In the genomic region with DNA sequence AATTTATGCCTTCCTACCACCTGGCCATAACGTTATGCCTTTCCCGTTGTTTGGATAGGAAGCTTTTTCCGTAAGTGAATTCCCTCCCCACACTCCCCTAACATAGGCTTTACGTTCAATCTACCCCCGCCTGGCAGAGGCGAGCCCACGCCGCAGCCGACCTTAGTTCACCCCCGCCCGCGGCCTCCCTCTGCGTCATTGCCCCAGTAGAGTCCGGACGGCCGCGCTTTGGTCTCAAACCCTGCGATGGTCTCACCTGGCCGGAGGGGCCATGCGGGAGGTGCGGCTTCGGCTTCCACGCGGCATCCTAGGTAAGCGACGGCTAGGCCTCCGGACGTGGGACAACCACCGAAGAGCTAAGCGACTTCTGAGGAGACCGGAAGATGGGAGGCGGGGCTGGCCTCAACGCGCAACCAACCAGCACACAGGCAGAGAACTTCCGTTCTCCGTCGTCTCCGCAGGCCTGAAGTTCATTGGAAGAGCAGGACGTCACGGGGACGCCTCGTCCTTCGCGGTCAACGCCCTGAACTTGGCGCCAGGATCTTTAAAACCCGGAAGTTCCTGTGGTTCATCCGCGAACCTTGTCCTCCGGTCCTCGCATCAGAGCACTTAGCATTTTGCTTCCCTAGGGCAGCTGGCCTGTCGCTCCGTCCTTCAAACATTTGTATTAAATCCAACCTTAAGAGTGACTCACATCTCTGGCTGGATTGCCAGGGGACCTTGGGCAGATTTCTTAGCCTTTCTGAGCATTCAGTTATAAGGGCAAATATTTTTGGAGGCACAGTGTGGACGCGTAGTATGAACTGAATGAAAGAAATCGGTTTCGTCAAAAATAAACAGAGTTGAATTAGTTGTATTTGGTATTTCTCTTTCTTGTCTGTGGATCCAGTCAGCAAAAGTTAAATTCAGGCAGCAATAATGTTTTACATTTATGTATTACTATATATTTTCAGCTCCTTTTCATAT, we compare ENCODE assay signal across 1 cellular context.
TF ChIP-seq lines count a peak whose summit lies in the region.

Gene CHCHD2 (minus strand): TSS at position 369 of the 966 bp plus-strand sequence. CDS start 63 bp downstream, at position 306.

TF ChIP-seq in HepG2, 621 proteins besides CTCF, POLR2A, EP300 and RAD21 (continued from another document and continues in another):
- TF ChIP-seq, protein P1, sequence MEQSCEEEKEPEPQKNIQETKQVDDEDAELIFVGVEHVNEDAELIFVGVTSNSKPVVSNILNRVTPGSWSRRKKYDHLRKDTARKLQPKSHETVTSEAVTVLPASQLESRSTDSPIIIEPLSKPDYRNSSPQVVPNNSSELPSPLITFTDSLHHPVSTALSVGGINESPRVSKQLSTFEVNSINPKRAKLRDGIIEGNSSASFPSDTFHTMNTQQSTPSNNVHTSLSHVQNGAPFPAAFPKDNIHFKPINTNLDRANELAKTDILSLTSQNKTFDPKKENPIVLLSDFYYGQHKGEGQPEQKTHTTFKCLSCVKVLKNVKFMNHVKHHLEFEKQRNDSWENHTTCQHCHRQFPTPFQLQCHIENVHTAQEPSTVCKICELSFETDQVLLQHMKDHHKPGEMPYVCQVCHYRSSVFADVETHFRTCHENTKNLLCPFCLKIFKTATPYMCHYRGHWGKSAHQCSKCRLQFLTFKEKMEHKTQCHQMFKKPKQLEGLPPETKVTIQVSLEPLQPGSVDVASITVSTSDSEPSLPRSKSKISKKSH (CRISPR knock-in tag; IDR thresholded peaks at IDR 0.05; ENCODE audit: borderline replicate concordance), result no peak
- TF ChIP-seq, protein P2, sequence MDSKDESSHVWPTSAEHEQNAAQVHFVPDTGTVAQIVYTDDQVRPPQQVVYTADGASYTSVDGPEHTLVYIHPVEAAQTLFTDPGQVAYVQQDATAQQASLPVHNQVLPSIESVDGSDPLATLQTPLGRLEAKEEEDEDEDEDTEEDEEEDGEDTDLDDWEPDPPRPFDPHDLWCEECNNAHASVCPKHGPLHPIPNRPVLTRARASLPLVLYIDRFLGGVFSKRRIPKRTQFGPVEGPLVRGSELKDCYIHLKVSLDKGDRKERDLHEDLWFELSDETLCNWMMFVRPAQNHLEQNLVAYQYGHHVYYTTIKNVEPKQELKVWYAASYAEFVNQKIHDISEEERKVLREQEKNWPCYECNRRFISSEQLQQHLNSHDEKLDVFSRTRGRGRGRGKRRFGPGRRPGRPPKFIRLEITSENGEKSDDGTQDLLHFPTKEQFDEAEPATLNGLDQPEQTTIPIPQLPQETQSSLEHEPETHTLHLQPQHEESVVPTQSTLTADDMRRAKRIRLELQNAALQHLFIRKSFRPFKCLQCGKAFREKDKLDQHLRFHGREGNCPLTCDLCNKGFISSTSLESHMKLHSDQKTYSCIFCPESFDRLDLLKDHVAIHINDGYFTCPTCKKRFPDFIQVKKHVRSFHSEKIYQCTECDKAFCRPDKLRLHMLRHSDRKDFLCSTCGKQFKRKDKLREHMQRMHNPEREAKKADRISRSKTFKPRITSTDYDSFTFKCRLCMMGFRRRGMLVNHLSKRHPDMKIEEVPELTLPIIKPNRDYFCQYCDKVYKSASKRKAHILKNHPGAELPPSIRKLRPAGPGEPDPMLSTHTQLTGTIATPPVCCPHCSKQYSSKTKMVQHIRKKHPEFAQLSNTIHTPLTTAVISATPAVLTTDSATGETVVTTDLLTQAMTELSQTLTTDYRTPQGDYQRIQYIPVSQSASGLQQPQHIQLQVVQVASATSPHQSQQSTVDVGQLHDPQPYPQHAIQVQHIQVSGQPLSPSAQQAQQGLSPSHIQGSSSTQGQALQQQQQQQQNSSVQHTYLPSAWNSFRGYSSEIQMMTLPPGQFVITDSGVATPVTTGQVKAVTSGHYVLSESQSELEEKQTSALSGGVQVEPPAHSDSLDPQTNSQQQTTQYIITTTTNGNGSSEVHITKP (CRISPR knock-in tag; IDR thresholded peaks at IDR 0.05; ENCODE audit: low read depth), result peak; percentile 74
- peak; percentile 69; the same call in 1 of the 2 replicates for TF ChIP-seq ZBTB42 (CRISPR knock-in tag; IDR thresholded peaks at IDR 0.05)
- 0 out of 2 replicates have a peak, but pooled peaks have one; percentile 51 for TF ChIP-seq ZNF792 (CRISPR knock-in tag; IDR thresholded peaks at IDR 0.05)
- TF ChIP-seq, protein P3, sequence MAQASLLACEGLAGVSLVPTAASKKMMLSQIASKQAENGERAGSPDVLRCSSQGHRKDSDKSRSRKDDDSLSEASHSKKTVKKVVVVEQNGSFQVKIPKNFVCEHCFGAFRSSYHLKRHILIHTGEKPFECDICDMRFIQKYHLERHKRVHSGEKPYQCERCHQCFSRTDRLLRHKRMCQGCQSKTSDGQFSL (CRISPR knock-in tag; IDR thresholded peaks at IDR 0.05), result no peak
- TF ChIP-seq ZNF552 (CRISPR knock-in tag; IDR thresholded peaks at IDR 0.05; ENCODE audit: borderline replicate concordance), result no peak
- TF ChIP-seq, protein P4, sequence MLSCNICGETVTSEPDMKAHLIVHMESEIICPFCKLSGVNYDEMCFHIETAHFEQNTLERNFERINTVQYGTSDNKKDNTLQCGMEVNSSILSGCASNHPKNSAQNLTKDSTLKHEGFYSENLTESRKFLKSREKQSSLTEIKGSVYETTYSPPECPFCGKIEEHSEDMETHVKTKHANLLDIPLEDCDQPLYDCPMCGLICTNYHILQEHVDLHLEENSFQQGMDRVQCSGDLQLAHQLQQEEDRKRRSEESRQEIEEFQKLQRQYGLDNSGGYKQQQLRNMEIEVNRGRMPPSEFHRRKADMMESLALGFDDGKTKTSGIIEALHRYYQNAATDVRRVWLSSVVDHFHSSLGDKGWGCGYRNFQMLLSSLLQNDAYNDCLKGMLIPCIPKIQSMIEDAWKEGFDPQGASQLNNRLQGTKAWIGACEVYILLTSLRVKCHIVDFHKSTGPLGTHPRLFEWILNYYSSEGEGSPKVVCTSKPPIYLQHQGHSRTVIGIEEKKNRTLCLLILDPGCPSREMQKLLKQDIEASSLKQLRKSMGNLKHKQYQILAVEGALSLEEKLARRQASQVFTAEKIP (CRISPR knock-in tag; IDR thresholded peaks at IDR 0.05; ENCODE audit: borderline replicate concordance), result no peak
- peak; percentile 95 for TF ChIP-seq NR2C2 (CRISPR knock-in tag; IDR thresholded peaks at IDR 0.05; ENCODE audit: borderline replicate concordance)
- TF ChIP-seq ZNF547 (CRISPR knock-in tag; IDR thresholded peaks at IDR 0.05), result peak; percentile 76; the same call in 1 of the 2 replicates
- TF ChIP-seq ZEB1 (IDR thresholded peaks at IDR 0.05; ENCODE audit: insufficient replicate concordance, low read depth), result no peak
- TF ChIP-seq HMG20A (CRISPR knock-in tag; IDR thresholded peaks at IDR 0.05; ENCODE audit: borderline replicate concordance), result no peak
- no peak for TF ChIP-seq STAT6 (CRISPR knock-in tag; IDR thresholded peaks at IDR 0.05; ENCODE audit: borderline replicate concordance)
- TF ChIP-seq ZNF329 (CRISPR knock-in tag; IDR thresholded peaks at IDR 0.05; ENCODE audit: low read depth), result no peak
- TF ChIP-seq ZBTB38 (CRISPR knock-in tag; IDR thresholded peaks at IDR 0.05), result peak; percentile 67; the same call in 1 of the 2 replicates
- no peak for TF ChIP-seq ZNF512 (CRISPR knock-in tag; IDR thresholded peaks at IDR 0.05)
- TF ChIP-seq, protein P5, sequence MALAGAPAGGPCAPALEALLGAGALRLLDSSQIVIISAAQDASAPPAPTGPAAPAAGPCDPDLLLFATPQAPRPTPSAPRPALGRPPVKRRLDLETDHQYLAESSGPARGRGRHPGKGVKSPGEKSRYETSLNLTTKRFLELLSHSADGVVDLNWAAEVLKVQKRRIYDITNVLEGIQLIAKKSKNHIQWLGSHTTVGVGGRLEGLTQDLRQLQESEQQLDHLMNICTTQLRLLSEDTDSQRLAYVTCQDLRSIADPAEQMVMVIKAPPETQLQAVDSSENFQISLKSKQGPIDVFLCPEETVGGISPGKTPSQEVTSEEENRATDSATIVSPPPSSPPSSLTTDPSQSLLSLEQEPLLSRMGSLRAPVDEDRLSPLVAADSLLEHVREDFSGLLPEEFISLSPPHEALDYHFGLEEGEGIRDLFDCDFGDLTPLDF (CRISPR knock-in tag; IDR thresholded peaks at IDR 0.05), result peak; percentile 98
- no peak for TF ChIP-seq SMC3 (IDR thresholded peaks at IDR 0.05; ENCODE audit: low read length)
- TF ChIP-seq ZNF704 (CRISPR knock-in tag; IDR thresholded peaks at IDR 0.05; ENCODE audit: borderline replicate concordance), result peak; percentile 53; the same call in 1 of the 2 replicates
- no peak for TF ChIP-seq ZNF468 (CRISPR knock-in tag; IDR thresholded peaks at IDR 0.05)
- peak; percentile 58; the same call in 1 of the 2 replicates for TF ChIP-seq REPIN1 (CRISPR knock-in tag; IDR thresholded peaks at IDR 0.05; ENCODE audit: borderline replicate concordance, low read depth)
- TF ChIP-seq TBP (CRISPR knock-in tag; IDR thresholded peaks at IDR 0.05), result no peak
- TF ChIP-seq KDM2A (CRISPR knock-in tag; IDR thresholded peaks at IDR 0.05; ENCODE audit: borderline replicate concordance, low read depth), result peak; percentile 91
- peak; percentile 65; the same call in 1 of the 2 replicates for TF ChIP-seq CREBL2 (CRISPR knock-in tag; IDR thresholded peaks at IDR 0.05; ENCODE audit: borderline replicate concordance)
- TF ChIP-seq, protein P6, sequence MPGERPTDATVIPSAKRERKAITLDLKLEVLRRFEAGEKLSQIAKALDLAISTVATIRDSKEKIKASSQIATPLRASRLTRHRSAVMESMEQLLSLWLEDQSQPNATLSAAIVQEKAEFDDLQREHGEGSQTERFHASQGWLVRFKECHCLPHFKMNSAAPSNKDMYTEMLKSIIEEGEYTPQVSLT (CRISPR knock-in tag; IDR thresholded peaks at IDR 0.05; ENCODE audit: borderline replicate concordance, low read depth), result no peak
- peak; percentile 71 for TF ChIP-seq ETV5 (CRISPR knock-in tag; IDR thresholded peaks at IDR 0.05; ENCODE audit: borderline replicate concordance)
- TF ChIP-seq ZBTB7A (CRISPR knock-in tag; IDR thresholded peaks at IDR 0.05), result no peak
- peak; percentile 95 for TF ChIP-seq ZMYM4 (CRISPR knock-in tag; IDR thresholded peaks at IDR 0.05)
- TF ChIP-seq, protein P7, sequence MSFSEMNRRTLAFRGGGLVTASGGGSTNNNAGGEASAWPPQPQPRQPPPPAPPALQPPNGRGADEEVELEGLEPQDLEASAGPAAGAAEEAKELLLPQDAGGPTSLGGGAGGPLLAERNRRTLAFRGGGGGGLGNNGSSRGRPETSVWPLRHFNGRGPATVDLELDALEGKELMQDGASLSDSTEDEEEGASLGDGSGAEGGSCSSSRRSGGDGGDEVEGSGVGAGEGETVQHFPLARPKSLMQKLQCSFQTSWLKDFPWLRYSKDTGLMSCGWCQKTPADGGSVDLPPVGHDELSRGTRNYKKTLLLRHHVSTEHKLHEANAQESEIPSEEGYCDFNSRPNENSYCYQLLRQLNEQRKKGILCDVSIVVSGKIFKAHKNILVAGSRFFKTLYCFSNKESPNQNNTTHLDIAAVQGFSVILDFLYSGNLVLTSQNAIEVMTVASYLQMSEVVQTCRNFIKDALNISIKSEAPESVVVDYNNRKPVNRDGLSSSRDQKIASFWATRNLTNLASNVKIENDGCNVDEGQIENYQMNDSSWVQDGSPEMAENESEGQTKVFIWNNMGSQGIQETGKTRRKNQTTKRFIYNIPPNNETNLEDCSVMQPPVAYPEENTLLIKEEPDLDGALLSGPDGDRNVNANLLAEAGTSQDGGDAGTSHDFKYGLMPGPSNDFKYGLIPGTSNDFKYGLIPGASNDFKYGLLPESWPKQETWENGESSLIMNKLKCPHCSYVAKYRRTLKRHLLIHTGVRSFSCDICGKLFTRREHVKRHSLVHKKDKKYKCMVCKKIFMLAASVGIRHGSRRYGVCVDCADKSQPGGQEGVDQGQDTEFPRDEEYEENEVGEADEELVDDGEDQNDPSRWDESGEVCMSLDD (CRISPR knock-in tag; IDR thresholded peaks at IDR 0.05; ENCODE audit: borderline replicate concordance), result no peak
- peak; percentile 51; the same call in 1 of the 2 replicates for TF ChIP-seq ZNF564 (CRISPR knock-in tag; IDR thresholded peaks at IDR 0.05)
